14 cellular contexts compared by ENCODE assay signal in the genomic region with DNA sequence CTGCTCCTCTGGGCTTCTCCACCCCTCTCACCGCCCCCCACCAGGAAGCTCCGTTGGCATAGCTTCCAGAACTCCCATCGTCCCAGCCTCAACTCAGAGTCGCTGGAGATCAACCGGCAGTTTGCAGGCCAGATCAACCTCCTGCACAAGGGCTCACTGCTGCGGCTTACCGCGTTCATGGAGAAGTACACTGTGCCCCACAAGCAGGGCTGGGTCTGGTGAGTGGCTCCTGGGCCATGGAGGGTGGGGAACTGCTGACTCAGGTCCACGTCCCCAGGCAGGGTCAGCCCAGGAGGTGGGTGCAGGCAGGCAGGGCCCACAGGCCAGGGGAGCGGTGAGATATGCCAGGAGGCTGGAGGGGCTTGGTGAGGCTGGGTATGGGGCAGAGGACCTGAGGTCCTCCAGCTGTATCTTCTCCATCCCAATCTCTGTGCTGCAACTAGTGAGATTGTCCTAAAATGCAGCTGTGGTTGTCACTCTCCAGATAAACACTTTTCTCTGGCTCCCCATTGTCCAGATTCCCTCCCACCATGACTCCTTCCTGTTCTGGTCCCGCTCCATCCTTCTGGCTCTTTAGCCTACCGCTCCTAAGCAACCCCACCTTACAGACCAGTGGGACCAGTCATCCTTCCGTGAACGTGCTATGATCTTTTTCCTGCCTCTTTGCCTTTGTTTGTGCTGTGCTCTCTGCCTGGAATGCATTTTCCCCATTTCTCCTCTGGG.
DNase-seq lines count a peak whose midpoint lies in the region; ATAC-seq and TF ChIP-seq lines count a peak whose summit lies in the region.
"Had no signal": no experiment of that assay in that cellular context is flagged by ENCODE, and none has a peak within 500 bp of the region (broad histone marks: within the 10 kb centered on the region; RNA-seq: fewer than 3 reads in every experiment).

No MANE protein-coding gene starts in this region.

- DNase-seq in left ventricle myocardium inferior (no peak), right atrium auricular region (ENCODE audit: low spot score) (no peak), left lobe of liver (ENCODE audit: low spot score) (peak; percentile 7), posterior vena cava (ENCODE audit: low spot score) (peak; percentile 72)
- DNase-seq in stimulated activated CD4-positive, alpha-beta T cell treated with anti-CD3 and anti-CD28 coated beads, Interleukin-2, amount 100 ng/mL, for 24 hours: no peak
- DNase-seq: CD8-positive, alpha-beta T cell; COR-L47; DMS153; DMS79 treated with DMSO at 0.1 percent for 48 hours; EL had no signal

- intact Hi-C loops in left ventricle myocardium inferior (cut with micrococcal nuclease) (no loop called here), posterior vena cava (cut with DNase I) (loop anchor here in 1 of 2 donors (10.0 kb wide), 1 partner anchor 525 kb away; no protein-coding TSS in a partner anchor)

- H3K4me1 ChIP-seq in left ventricle myocardium inferior (peaks cover 7% of the 10 kb centered on the region), right atrium auricular region (no peaks in the 10 kb centered on the region)
- H3K4me1 ChIP-seq: A549, HAP-1 had no signal

- H3K9me3 ChIP-seq in left ventricle myocardium inferior (replicated peaks) (no peaks in the 10 kb centered on the region), right atrium auricular region (no peaks in the 10 kb centered on the region)
- H3K9me3 ChIP-seq: A549, HAP-1 had no signal

- H3K27ac ChIP-seq in left ventricle myocardium inferior (replicated peaks) (peak overlapping the region; percentile 33), right atrium auricular region (no peak overlapping the region)
- H3K27ac ChIP-seq: A549 had no signal

- TF ChIP-seq CTCF in left ventricle myocardium inferior (IDR thresholded peaks at IDR 0.05; ENCODE audit: borderline replicate concordance): no peak
- no peak for TF ChIP-seq CTCF in right atrium auricular region (IDR thresholded peaks at IDR 0.05)

- H3K27me3 ChIP-seq in left ventricle myocardium inferior (ENCODE audit: low read depth) (no peaks in the 10 kb centered on the region), right atrium auricular region (no peaks in the 10 kb centered on the region)

- ATAC-seq in left lobe of liver (no peak), HG03135 (IDR thresholded peaks at IDR 0.05; ENCODE audit: unreplicated experiment) (no peak)
- no peak for ATAC-seq in activated CD4-positive, CD25-positive, alpha-beta regulatory T cell treated with anti-CD3 and anti-CD28 coated beads, Interleukin-2, amount 50 U/mL, for 24 hours
- ATAC-seq: CD8-positive, alpha-beta T cell had no signal

- H3K4me3 ChIP-seq in left ventricle myocardium inferior (no peak overlapping the region), right atrium auricular region (no peak overlapping the region)
- H3K4me3 ChIP-seq: A549, HAP-1 had no signal

- H3K36me3 ChIP-seq in left ventricle myocardium inferior (peaks cover 23% of the 10 kb centered on the region), right atrium auricular region (peaks cover 15% of the 10 kb centered on the region)
- H3K36me3 ChIP-seq: HAP-1 had no signal

Comparison
In these comparisons a context has a peak if more than half of its experiments do, and no peak if none do; other contexts are left out.
1. DNase-seq: peak in left lobe of liver (single experiment) and posterior vena cava (single experiment); none in left ventricle myocardium inferior (single experiment), right atrium auricular region (single experiment) and stimulated activated CD4-positive, alpha-beta T cell treated with anti-CD3 and anti-CD28 coated beads, Interleukin-2, amount 100 ng/mL, for 24 hours (0 of 2).